17 cellular contexts compared by ENCODE assay signal in genomic region chr20:64075556-64075955, GRCh38. TPM values are rescaled to one million over a fixed set of nuclear protein-coding genes. Genes with fewer than 3 reads are reported as not detected.
"Had no signal": no experiment of that assay in that cellular context is flagged by ENCODE, and none has a peak within 500 bp of the region (broad histone marks: within the 10 kb centered on the region; RNA-seq: fewer than 3 reads in every experiment).

No MANE protein-coding gene starts in this region.

- FAIRE-seq: endometrium, pancreas had no signal

- H3K27me3 ChIP-seq: cardiac muscle cell, pancreas, sigmoid colon, tibial artery, vagina had no signal

- DNase-seq: activated B cell treated with CpG ODN at 0.5 μM for 24 hours; activated CD8-positive, alpha-beta memory T cell treated with anti-CD3 and anti-CD28 coated beads, Interleukin-2, amount 50 U/mL, for 48 hours; activated naive CD4-positive, alpha-beta T cell; left colon; lower lobe of right lung; sigmoid colon; stimulated activated CD4-positive, alpha-beta T cell treated with anti-CD3 and anti-CD28 coated beads, Interleukin-1b, Interleukin-23, amount 100 ng/mL, for 48 hours; T-helper 2 cell; tibial artery had no signal

- H3K36me3 Mint-ChIP-seq: mesothelial cell of epicardium, neural progenitor cell had no signal

- H3K27me3 Mint-ChIP-seq: activated B cell treated with CpG ODN at 0.5 μM for 24 hours had no signal

- H3K9ac ChIP-seq: neural progenitor cell had no signal

- H3K4me3 ChIP-seq: cardiac muscle cell, neural progenitor cell, pancreas, sigmoid colon, tibial artery, vagina had no signal

- ATAC-seq: esophagus mucosa, left colon, lower lobe of right lung, pancreas had no signal

- H3K36me3 ChIP-seq: neural progenitor cell, pancreas had no signal

- H3K27ac Mint-ChIP-seq: activated T-helper 1 cell treated with anti-CD3 and anti-CD28 coated beads, Interleukin-12 subunit alpha, Interleukin-12 subunit beta, Interleukin-2, Interleukin-4 antibody, amounts not matched to agents 30 ng/mL and 10 ng/mL and 1 ng/mL, durations not matched to agents 14 hours and 24 hours and 36 hours; mesothelial cell of epicardium; neural progenitor cell had no signal

- H3K9me3 Mint-ChIP-seq: activated B cell treated with CpG ODN at 0.5 μM for 24 hours; activated T-helper 1 cell treated with anti-CD3 and anti-CD28 coated beads, Interleukin-12 subunit alpha, Interleukin-12 subunit beta, Interleukin-2, Interleukin-4 antibody, amounts not matched to agents 30 ng/mL and 10 ng/mL and 1 ng/mL, durations not matched to agents 14 hours and 24 hours and 36 hours; mesothelial cell of epicardium; neural progenitor cell had no signal

- H3K4me2 ChIP-seq: neural progenitor cell had no signal

- H3K27ac ChIP-seq: cardiac muscle cell, lower lobe of right lung, neural progenitor cell, pancreas, sigmoid colon, tibial artery, vagina had no signal

- H3K9me3 ChIP-seq: lower lobe of right lung, pancreas, sigmoid colon, tibial artery, vagina had no signal

- H2AFZ ChIP-seq: neural progenitor cell had no signal

- H3K4me3 Mint-ChIP-seq: activated B cell treated with CpG ODN at 0.5 μM for 24 hours, mesothelial cell of epicardium, neural progenitor cell had no signal

RNA-seq across cellular contexts. Expression of gene LKAAEAR1, which starts 8.6 kb away (rescaled TPM):
- total RNA-seq: left colon, mesothelial cell of epicardium, vagina had no signal
- polyA plus RNA-seq: pancreas had no signal

RNA-seq across cellular contexts. Expression of gene SOX18, which starts 26.1 kb away (rescaled TPM):
- total RNA-seq: activated B cell treated with CpG ODN at 0.5 μM for 24 hours had no signal
- polyA plus RNA-seq: cardiac muscle cell had no signal
